8 cellular contexts compared by ENCODE assay signal in genomic region chr20:23357767-23358562, GRCh38. TPM values are rescaled to one million over a fixed set of nuclear protein-coding genes. Genes with fewer than 3 reads are reported as not detected.
DNase-seq lines count a peak whose midpoint lies in the region; ATAC-seq and TF ChIP-seq lines count a peak whose summit lies in the region.

No MANE protein-coding gene starts in this region.

- peak overlapping the region; percentile 88 for H3K9ac ChIP-seq in smooth muscle cell (ENCODE audit: low read depth)

- peak overlapping the region; percentile 85 for H3K4me2 ChIP-seq in smooth muscle cell

- TF ChIP-seq CTCF in AG09319 (IDR thresholded peaks at IDR 0.05; ENCODE audit: low read depth, low read length), result no peak
- no peak for TF ChIP-seq CTCF in smooth muscle cell (IDR thresholded peaks at IDR 0.05; ENCODE audit: borderline replicate concordance, insufficient read depth, poor library complexity, severe bottlenecking)

- no peaks in the 10 kb centered on the region for H3K36me3 ChIP-seq in smooth muscle cell (ENCODE audit: low read depth)

- H3K4me1 Mint-ChIP-seq in immature natural killer cell, result peaks cover 27 to 39% of the 10 kb centered on the region in 2 donors

- peak overlapping the region; percentile 94 to 96 (median 95) for H3K4me3 Mint-ChIP-seq in immature natural killer cell

- under 1% methylated on average over 71 of the region's 71 CpGs for WGBS in smooth muscle cell (ENCODE audit: low lambda C conversion rate)

- peaks cover 0 to 2% (median 0%) of the 10 kb centered on the region in 6 donors for H3K9me3 Mint-ChIP-seq in immature natural killer cell

- DNase-seq in AG09319 (ENCODE audit: extremely low read depth, low read depth) (peak; percentile 98), NCI-H345 (lab: John Stamatoyannopoulos, UW) (peak; percentile 99), immature natural killer cell (peak; percentile 100), smooth muscle cell (lab: John Stamatoyannopoulos, UW; ENCODE audit: unreplicated experiment) (peak; percentile 98)
- DNase-seq in activated CD4-positive, CD25-positive, alpha-beta regulatory T cell (lab: John Stamatoyannopoulos, UW), result peak; percentile 97 to 99 (median 99)
- DNase-seq in central memory CD4-positive, alpha-beta T cell, result peak; percentile 99

- H3K4me3 ChIP-seq in smooth muscle cell, result peak overlapping the region; percentile 70

- H2AFZ ChIP-seq in smooth muscle cell (ENCODE audit: low read depth), result peak overlapping the region; percentile 67

- H3F3A ChIP-seq in smooth muscle cell (ENCODE audit: low read depth), result peaks cover 18% of the 10 kb centered on the region

- peaks cover 0 to 4% (median 3%) of the 10 kb centered on the region in 3 donors for H3K36me3 Mint-ChIP-seq in immature natural killer cell

- H3K27ac ChIP-seq in smooth muscle cell (ENCODE audit: low read depth), result peak overlapping the region; percentile 95

- peak; percentile 70 for ATAC-seq in GM19025 (IDR thresholded peaks at IDR 0.05; ENCODE audit: low read depth, unreplicated experiment)
- ATAC-seq in HG03280 (IDR thresholded peaks at IDR 0.05; ENCODE audit: unreplicated experiment), result peak; percentile 76

- peaks cover 9% of the 10 kb centered on the region for H4K20me1 ChIP-seq in smooth muscle cell (ENCODE audit: low read depth)

- H3K79me2 ChIP-seq in smooth muscle cell (ENCODE audit: low read depth), result peaks cover 12% of the 10 kb centered on the region

- H3K9me3 ChIP-seq in smooth muscle cell (replicated peaks; ENCODE audit: low read depth), result no peaks in the 10 kb centered on the region

- peaks cover 20 to 29% (median 26%) of the 10 kb centered on the region in 3 donors for H3K27me3 Mint-ChIP-seq in immature natural killer cell (ENCODE audit: low read depth in 3 of 3)

- no peaks in the 10 kb centered on the region for H3K27me3 ChIP-seq in smooth muscle cell (ENCODE audit: low read depth)

- peaks cover 10% of the 10 kb centered on the region for H3K4me1 ChIP-seq in smooth muscle cell (ENCODE audit: low read depth)

- H3K27ac Mint-ChIP-seq in immature natural killer cell, result peak overlapping the region; percentile 96 to 99 (median 98)

RNA-seq across cellular contexts. Expression of gene GZF1, which starts 4.0 kb away (rescaled TPM):
- polyA plus RNA-seq in immature natural killer cell (1 to 10 TPM; 3.5 to 7.0 (median 5.5) TPM), smooth muscle cell (6.0 and 7.5 TPM in 2 replicates)
- total RNA-seq in smooth muscle cell, result 13.7 and 17.3 TPM in 2 replicates

RNA-seq across cellular contexts. Expression of gene NXT1, which starts 7.4 kb away (rescaled TPM):
- 100 to 1,000 TPM in 1 of 3 donors, 10 to 100 TPM in 2; 60.3 to 129 (median 94.2) TPM for polyA plus RNA-seq in immature natural killer cell
- total RNA-seq in smooth muscle cell, result 43.7 and 49.6 TPM in 2 replicates
- polyA plus RNA-seq in smooth muscle cell, result 45.3 and 46.1 TPM in 2 replicates

Comparison
In these comparisons a context has a peak if more than half of its experiments do, and no peak if none do; other contexts are left out.
1. Peak in every context shown above with its lines: DNase-seq, ATAC-seq, H3K4me3 ChIP-seq and H3K27ac ChIP-seq.